In genomic region chr3:37256447-37256846, GRCh38 we compare ENCODE assay signal across 14 cellular contexts.
A peak's percentile ranks its signal among the peaks of the same experiment; 100 is the strongest.
DNase-seq lines count a peak whose midpoint lies in the region; ATAC-seq and TF ChIP-seq lines count a peak whose summit lies in the region.
"Had no signal": no experiment of that assay in that cellular context is flagged by ENCODE, and none has a peak within 500 bp of the region (broad histone marks: within the 10 kb centered on the region; RNA-seq: fewer than 3 reads in every experiment).

No MANE protein-coding gene starts in this region.

- H3K4me3 ChIP-seq in cardiac fibroblast (replicated peaks in 1 of 2; ENCODE audit: low read depth in 2 of 2, low read length in 2 of 2), result no peak overlapping the region
- H3K4me3 ChIP-seq: MG63, Peyer's patch had no signal

- in situ Hi-C loops in KBM-7 (cut with MboI; ENCODE audit: low pct_unique_long_range_greater_than_20kb, low sequenced_read_pairs), result no loop called here

- DNase-seq in EL (peak; percentile 25), KBM-7 (peak; percentile 32), cardiac fibroblast (ENCODE audit: low read depth in 2 of 2) (peak in 1 of 2 donors; percentile 24), midbrain (lab: John Stamatoyannopoulos, UW) (peak; percentile 7), NCI-H1092 (lab: John Stamatoyannopoulos, UW) (no peak), NCI-H510A (lab: John Stamatoyannopoulos, UW) (no peak)
- DNase-seq: activated B cell treated with CpG ODN at 0.5 μM for 24 hours; activated naive CD4-positive, alpha-beta T cell; left cardiac atrium; MG63; Peyer's patch; stimulated activated CD8-positive, alpha-beta memory T cell treated with anti-CD3 and anti-CD28 coated beads, Interleukin-4, amount 100 ng/mL, for 48 hours had no signal

- peak; percentile 25 for TF ChIP-seq CTCF in cardiac fibroblast (IDR thresholded peaks at IDR 0.05; ENCODE audit: low read depth, low read length)

- ATAC-seq in HG03442 (IDR thresholded peaks at IDR 0.05; ENCODE audit: unreplicated experiment) (no peak), HG02884 (IDR thresholded peaks at IDR 0.05; ENCODE audit: unreplicated experiment) (no peak)

Comparison
In these comparisons a context has a peak if more than half of its experiments do, and no peak if none do; other contexts are left out.
1. DNase-seq: peak in EL (single experiment), KBM-7 (single experiment) and midbrain (single experiment); none in NCI-H1092 (single experiment) and NCI-H510A (single experiment).